Comparison of ENCODE assay signal across 10 cellular contexts in the genomic region with DNA sequence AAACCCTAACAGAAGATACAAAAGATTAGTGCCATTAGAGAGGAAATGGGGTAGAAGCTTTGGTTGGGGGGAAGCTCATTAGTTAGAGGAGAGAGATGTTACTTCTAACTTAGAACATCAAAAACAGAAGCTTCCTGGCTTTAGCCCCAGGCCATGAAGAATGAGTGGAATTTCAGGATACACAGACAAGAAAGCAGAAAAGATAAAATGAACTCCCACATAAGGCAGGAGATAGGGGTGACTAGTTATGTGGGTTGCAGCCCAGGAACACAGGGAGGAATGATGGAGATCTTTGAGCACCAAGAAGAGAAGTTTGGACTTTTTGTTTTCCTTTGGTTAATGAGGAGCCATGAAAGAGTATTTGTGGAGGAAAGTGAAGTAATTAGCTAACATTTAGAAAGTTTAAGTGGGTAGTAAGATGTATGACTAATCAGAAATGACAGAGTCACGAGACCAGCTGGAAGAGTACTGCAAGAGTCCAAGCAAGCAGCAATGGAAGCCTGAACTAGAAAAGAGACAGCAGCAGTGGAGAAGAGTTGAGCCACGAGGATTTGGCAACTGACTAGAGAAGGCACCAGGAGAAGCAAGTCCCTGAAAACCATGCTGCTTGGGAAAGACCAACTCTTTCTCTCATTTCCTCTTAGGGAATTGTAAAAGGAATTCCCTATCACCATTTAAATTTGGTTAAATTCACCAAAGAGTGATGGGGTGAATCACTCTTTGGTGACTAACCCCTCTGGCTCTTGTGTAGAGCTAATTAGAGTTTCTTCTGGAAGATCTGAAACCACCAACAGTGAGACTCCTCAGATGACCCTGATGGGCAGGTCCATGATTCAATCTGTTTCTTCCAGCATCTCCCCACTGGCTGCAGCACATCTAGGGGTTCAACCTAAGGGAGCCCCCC.
DNase-seq lines count a peak whose midpoint lies in the region; ATAC-seq and TF ChIP-seq lines count a peak whose summit lies in the region.
"Had no signal": no experiment of that assay in that cellular context is flagged by ENCODE, and none has a peak within 500 bp of the region (broad histone marks: within the 10 kb centered on the region; RNA-seq: fewer than 3 reads in every experiment).

No MANE protein-coding gene starts in this region.

- peak overlapping the region; percentile 10; the same call in 1 of the 2 replicates for H3K4me3 ChIP-seq in AG04449 (ENCODE audit: low read depth, low read length)

- H3K27me3 Mint-ChIP-seq in effector memory CD8-positive, alpha-beta T cell = peaks cover 30 to 49% of the 10 kb centered on the region in 2 donors

- no peaks in the 10 kb centered on the region for H3K36me3 Mint-ChIP-seq in effector memory CD8-positive, alpha-beta T cell (ENCODE audit: insufficient read depth)

- H3K9me3 Mint-ChIP-seq in effector memory CD8-positive, alpha-beta T cell = no peaks in the 10 kb centered on the region
- H3K9me3 Mint-ChIP-seq: activated CD4-positive, alpha-beta T cell treated with anti-CD3 and anti-CD28 coated beads, Interleukin-2, amount 10 ng/mL, durations not matched to agents 7 days and 5 days had no signal

- POLR2A ChIA-PET in AG04449 (lab: Yijun Ruan, JAX) = interaction anchor here (0.6 to 3.2 kb wide), 15 partner anchors 8 to 346 kb away, joined by 3 to 20 read pairs (median 4); a partner anchor contains a TSS

- TF ChIP-seq CTCF in AG04449 (IDR thresholded peaks at IDR 0.05; ENCODE audit: insufficient read depth, low read length, missing control alignments) = no peak

- DNase-seq in AG04449 (ENCODE audit: low read depth, low spot score) (peak; percentile 93), HK-2 (ENCODE audit: unreplicated experiment) (peak; percentile 56), astrocyte of the hippocampus (ENCODE audit: low read depth, low spot score) (peak; percentile 88), kidney tubule cell (ENCODE audit: low spot score) (peak; percentile 94), ecto neural progenitor cell (ENCODE audit: low spot score) (no peak)
- DNase-seq in effector memory CD8-positive, alpha-beta T cell = no peak
- DNase-seq: activated CD4-positive, alpha-beta T cell treated with anti-CD3 and anti-CD28 coated beads, Interleukin-2, amount 10 ng/mL, durations not matched to agents 7 days and 5 days; left cardiac atrium had no signal

- no peaks in the 10 kb centered on the region for H3K4me1 Mint-ChIP-seq in effector memory CD8-positive, alpha-beta T cell (ENCODE audit: low read depth in 2 of 2)
- H3K4me1 Mint-ChIP-seq: activated CD4-positive, alpha-beta T cell treated with anti-CD3 and anti-CD28 coated beads, Interleukin-2, amount 10 ng/mL, durations not matched to agents 7 days and 5 days had no signal

- no peak for TF ChIP-seq POLR2A in GM18505 (IDR thresholded peaks at IDR 0.05; ENCODE audit: borderline replicate concordance, extremely low read depth, insufficient read depth, insufficient read length)

- CTCF ChIA-PET in AG04449 (lab: Yijun Ruan, JAX) = interaction anchor here (0.8 to 7.5 kb wide), 16 partner anchors 10 to 340 kb away, joined by 3 to 60 read pairs (median 4); no protein-coding TSS in a partner anchor

- no peak overlapping the region for H3K4me3 Mint-ChIP-seq in effector memory CD8-positive, alpha-beta T cell
- H3K4me3 Mint-ChIP-seq: activated CD4-positive, alpha-beta T cell treated with anti-CD3 and anti-CD28 coated beads, Interleukin-2, amount 10 ng/mL, durations not matched to agents 7 days and 5 days had no signal

- ATAC-seq in HG03097 (IDR thresholded peaks at IDR 0.05; ENCODE audit: low FRiP score, unreplicated experiment) (no peak), GM18505 (IDR thresholded peaks at IDR 0.05; ENCODE audit: unreplicated experiment) (no peak)
- ATAC-seq in effector memory CD8-positive, alpha-beta T cell (replicated peaks) = no peak

- no peak overlapping the region for H3K27ac Mint-ChIP-seq in effector memory CD8-positive, alpha-beta T cell
- H3K27ac Mint-ChIP-seq: activated CD4-positive, alpha-beta T cell treated with anti-CD3 and anti-CD28 coated beads, Interleukin-2, amount 10 ng/mL, durations not matched to agents 7 days and 5 days had no signal

Comparison
In these comparisons a context has a peak if more than half of its experiments do, and no peak if none do; other contexts are left out.
1. DNase-seq: peak in AG04449 (single experiment), HK-2 (single experiment), astrocyte of the hippocampus (single experiment) and kidney tubule cell (single experiment); none in ecto neural progenitor cell (single experiment) and effector memory CD8-positive, alpha-beta T cell (0 of 3).